In the genomic region with DNA sequence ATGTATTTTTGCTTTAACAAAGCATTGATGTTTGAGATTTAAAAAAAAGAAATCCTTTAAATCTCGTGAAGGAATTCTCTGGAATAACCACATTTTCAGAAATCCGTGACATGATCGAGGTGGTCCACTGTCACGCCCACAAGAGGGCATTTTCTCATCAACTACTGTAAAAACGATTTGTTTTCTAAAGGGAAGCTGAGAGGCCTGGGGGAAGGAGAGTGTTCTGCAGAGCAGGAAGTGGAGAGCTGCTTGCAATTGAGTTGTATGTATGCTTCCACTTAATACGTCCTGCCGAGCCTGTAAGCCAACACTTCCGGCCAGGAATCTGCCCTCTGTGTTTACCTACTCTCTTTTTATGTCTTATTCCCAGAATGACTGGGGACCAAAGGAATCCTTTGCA, we compare ENCODE assay signal across 8 cellular contexts. TPM values are rescaled to one million over a fixed set of nuclear protein-coding genes. Genes with fewer than 3 reads are reported as not detected.
A peak's percentile ranks its signal among the peaks of the same experiment; 100 is the strongest.
DNase-seq lines count a peak whose midpoint lies in the region; ATAC-seq, FAIRE-seq and TF ChIP-seq lines count a peak whose summit lies in the region.

No MANE protein-coding gene starts in this region.

- no peaks in the 10 kb centered on the region for H3K79me2 ChIP-seq in astrocyte (ENCODE audit: insufficient read depth, low read length)

- H3K4me3 ChIP-seq in AG09309 (ENCODE audit: control insufficient read depth, low read depth, low read length) (no peak overlapping the region), astrocyte (ENCODE audit: insufficient read depth, low read depth, low read length) (no peak overlapping the region), iPS-20b (ENCODE audit: low read length) (no peak overlapping the region)

- peak overlapping the region; percentile 65 for H2AFZ ChIP-seq in astrocyte (ENCODE audit: low read depth, low read length)

- peak; percentile 73 for ATAC-seq in GM18517 (IDR thresholded peaks at IDR 0.05; ENCODE audit: unreplicated experiment)
- ATAC-seq in HG03066 (IDR thresholded peaks at IDR 0.05; ENCODE audit: low read depth, unreplicated experiment), result peak; percentile 35

- H3K4me1 Mint-ChIP-seq in astrocyte (ENCODE audit: low read depth, unreplicated experiment), result peaks cover 17% of the 10 kb centered on the region

- no peak for FAIRE-seq in astrocyte (lab: Jason Lieb, UNC)

- peaks cover 17% of the 10 kb centered on the region for H3K27me3 Mint-ChIP-seq in astrocyte (ENCODE audit: low read depth, unreplicated experiment)

- TF ChIP-seq CTCF in AG09309 (IDR thresholded peaks at IDR 0.05; ENCODE audit: control insufficient read depth, insufficient read depth, low read depth, low read length, missing control alignments), result peak; percentile 27
- no peak for TF ChIP-seq CTCF in astrocyte (IDR thresholded peaks at IDR 0.05; ENCODE audit: insufficient read depth, low read depth, low read length)

- no peak overlapping the region for H3K27ac Mint-ChIP-seq in astrocyte (ENCODE audit: unreplicated experiment)

- H3K27ac ChIP-seq in astrocyte (ENCODE audit: low read depth, low read length), result no peak overlapping the region
- H3K27ac ChIP-seq in iPS-20b (ENCODE audit: low read length), result no peak overlapping the region

- H3K4me1 ChIP-seq in astrocyte (ENCODE audit: insufficient read depth, low read length) (peaks cover 6% of the 10 kb centered on the region), iPS-20b (ENCODE audit: insufficient read depth, low read length) (peaks cover 14% of the 10 kb centered on the region; the same call in 1 of the 2 replicates)

- H3K36me3 Mint-ChIP-seq in astrocyte (ENCODE audit: low read depth, unreplicated experiment), result no peaks in the 10 kb centered on the region

- peak overlapping the region; percentile 36 for H3K4me3 Mint-ChIP-seq in astrocyte (ENCODE audit: unreplicated experiment)

- H3K9ac ChIP-seq in astrocyte (ENCODE audit: low read length) (no peak overlapping the region), iPS-20b (ENCODE audit: low read depth, low read length) (peak overlapping the region; percentile 23; the same call in 1 of the 2 replicates)

- H3K9me3 ChIP-seq in astrocyte (ENCODE audit: insufficient read depth, low read depth, low read length) (no peaks in the 10 kb centered on the region), iPS-20b (ENCODE audit: insufficient read depth, low read depth, low read length) (no peaks in the 10 kb centered on the region)

- DNase-seq in AG09309 (ENCODE audit: low read depth) (peak; percentile 45), NCI-H2196 (lab: John Stamatoyannopoulos, UW; ENCODE audit: unreplicated experiment) (peak; percentile 25), astrocyte (ENCODE audit: low read depth) (peak; percentile 68), superior temporal gyrus (ENCODE audit: extremely low spot score) (peak; percentile 78), erythroblast (lab: John Stamatoyannopoulos, UW) (no peak)

- H3K9me3 Mint-ChIP-seq in astrocyte (ENCODE audit: unreplicated experiment), result no peaks in the 10 kb centered on the region

- peaks cover 3% of the 10 kb centered on the region for H3K27me3 ChIP-seq in astrocyte (ENCODE audit: insufficient read depth, low read length)
- no peaks in the 10 kb centered on the region for H3K27me3 ChIP-seq in iPS-20b (ENCODE audit: insufficient read depth, low read length)

- peaks cover 4% of the 10 kb centered on the region for H4K20me1 ChIP-seq in astrocyte (ENCODE audit: insufficient read depth, low read length)

- peak overlapping the region; percentile 61 for H3K4me2 ChIP-seq in astrocyte (ENCODE audit: low read length)

- H3K36me3 ChIP-seq in astrocyte (ENCODE audit: insufficient read depth, low read length) (no peaks in the 10 kb centered on the region), iPS-20b (ENCODE audit: insufficient read depth, low read depth, low read length) (no peaks in the 10 kb centered on the region)

- no peak for TF ChIP-seq POLR2A in erythroblast (IDR thresholded peaks at IDR 0.05; ENCODE audit: low read length)

RNA-seq across cellular contexts. Expression of a gene that starts 19.4 kb away (rescaled TPM):
- total RNA-seq in astrocyte, result 4.8 and 5.5 TPM in 2 replicates

Comparison
In these comparisons a context has a peak if more than half of its experiments do, and no peak if none do; other contexts are left out.
1. DNase-seq: peak in AG09309 (single experiment), NCI-H2196 (single experiment), astrocyte (single experiment) and superior temporal gyrus (single experiment); none in erythroblast (0 of 2).